In genomic region chr6:145044606-145045275, GRCh38 we compare ENCODE assay signal across 13 cellular contexts.
A peak's percentile ranks its signal among the peaks of the same experiment; 100 is the strongest.
DNase-seq lines count a peak whose midpoint lies in the region; ATAC-seq, FAIRE-seq and TF ChIP-seq lines count a peak whose summit lies in the region.
"Had no signal": no experiment of that assay in that cellular context is flagged by ENCODE, and none has a peak within 500 bp of the region (broad histone marks: within the 10 kb centered on the region; RNA-seq: fewer than 3 reads in every experiment).

No MANE protein-coding gene starts in this region.

- no peak overlapping the region for H2BK5ac ChIP-seq in H9 (ENCODE audit: insufficient read length, low read length)

- peak overlapping the region; percentile 92 for H2AFZ ChIP-seq in GM23338
- H2AFZ ChIP-seq in astrocyte (ENCODE audit: low read depth, low read length): no peak overlapping the region
- no peak overlapping the region for H2AFZ ChIP-seq in hepatocyte
- no peak overlapping the region for H2AFZ ChIP-seq in H9 (ENCODE audit: low read length)

- peak; percentile 54 for FAIRE-seq in astrocyte (lab: Jason Lieb, UNC)

- H4K91ac ChIP-seq in H9 (ENCODE audit: insufficient read length, low read depth, low read length): no peak overlapping the region

- H3K14ac ChIP-seq in H9 (ENCODE audit: insufficient read depth, low read length): no peak overlapping the region

- peaks cover 7% of the 10 kb centered on the region; the same call in 2 of the 3 replicates for H3K9me3 Mint-ChIP-seq in GM23338
- H3K9me3 Mint-ChIP-seq in astrocyte (ENCODE audit: unreplicated experiment): peaks cover 5% of the 10 kb centered on the region
- peaks cover 5 to 10% of the 10 kb centered on the region in 2 experiments; a peak in 4 of 5 replicates for H3K9me3 Mint-ChIP-seq in H9

- H3K27me3 ChIP-seq in GM23338 (ENCODE audit: insufficient read depth) (no peaks in the 10 kb centered on the region), astrocyte (ENCODE audit: insufficient read depth, low read length) (no peaks in the 10 kb centered on the region), hepatocyte (no peaks in the 10 kb centered on the region), H9 (ENCODE audit: insufficient read depth, low read length) (no peaks in the 10 kb centered on the region)
- H3K27me3 ChIP-seq: esophagus squamous epithelium had no signal

- H3K4me3 ChIP-seq in GM23338 (no peak overlapping the region), astrocyte (ENCODE audit: insufficient read depth, low read depth, low read length) (no peak overlapping the region), hepatocyte (no peak overlapping the region)
- H3K4me3 ChIP-seq: esophagus squamous epithelium had no signal

- H3K27me3 Mint-ChIP-seq in GM23338 (ENCODE audit: insufficient read depth, low read depth, poor library complexity) (peaks cover 2% of the 10 kb centered on the region), astrocyte (ENCODE audit: low read depth, unreplicated experiment) (no peaks in the 10 kb centered on the region), H9 (ENCODE audit: low read depth) (no peaks in the 10 kb centered on the region)

- H3K4ac ChIP-seq in H9 (ENCODE audit: low read depth, low read length): no peak overlapping the region

- H3K9me2 ChIP-seq in GM23338 (ENCODE audit: insufficient read depth) (no peaks in the 10 kb centered on the region), hepatocyte (replicated peaks; ENCODE audit: insufficient read depth) (no peaks in the 10 kb centered on the region)

- no peaks in the 10 kb centered on the region for H3F3A ChIP-seq in GM23338 (replicated peaks; ENCODE audit: low read depth)

- peaks cover 14% of the 10 kb centered on the region for H3K4me1 ChIP-seq in GM23338 (ENCODE audit: insufficient read depth)
- no peaks in the 10 kb centered on the region for H3K4me1 ChIP-seq in astrocyte (ENCODE audit: insufficient read depth, low read length)
- peaks cover 11% of the 10 kb centered on the region for H3K4me1 ChIP-seq in hepatocyte (ENCODE audit: insufficient read depth)
- peaks cover 3% of the 10 kb centered on the region; the same call in 1 of the 2 replicates for H3K4me1 ChIP-seq in H9 (ENCODE audit: insufficient read depth, low read length)
- H3K4me1 ChIP-seq: esophagus squamous epithelium had no signal

- H3K27ac Mint-ChIP-seq in GM23338: peak overlapping the region; percentile 31; the same call in 1 of the 2 replicates
- peak overlapping the region; percentile 37 for H3K27ac Mint-ChIP-seq in astrocyte (ENCODE audit: unreplicated experiment)
- H3K27ac Mint-ChIP-seq in H9: no peak overlapping the region
- H3K27ac Mint-ChIP-seq: naive B cell had no signal

- H3K4me1 Mint-ChIP-seq in GM23338: peaks cover 20% of the 10 kb centered on the region
- peaks cover 7% of the 10 kb centered on the region for H3K4me1 Mint-ChIP-seq in astrocyte (ENCODE audit: low read depth, unreplicated experiment)
- H3K4me1 Mint-ChIP-seq in H9: peaks cover 18 to 21% of the 10 kb centered on the region in 2 experiments
- H3K4me1 Mint-ChIP-seq: naive B cell had no signal

- ATAC-seq in GM23338 (peak; percentile 38; the same call in 1 of the 3 replicates), GM18519 (IDR thresholded peaks at IDR 0.05; ENCODE audit: low FRiP score, unreplicated experiment) (no peak)

- 19% methylated on average over 3 of the region's 3 CpGs for WGBS in hepatocyte (ENCODE audit: low lambda C conversion rate, missing lambda C conversion rate)
- WGBS in H9 (ENCODE audit: extremely low coverage, insufficient read length, low lambda C conversion rate): no CpG with 5 or more reads among the region's 3 CpGs

- H2AK5ac ChIP-seq in H9 (ENCODE audit: insufficient read length, low read length): no peak overlapping the region

- H3K18ac ChIP-seq in H9 (ENCODE audit: insufficient read length, low read depth, low read length): no peak overlapping the region

- H3K27ac ChIP-seq in GM23338 (ENCODE audit: low read depth) (no peak overlapping the region), astrocyte (ENCODE audit: low read depth, low read length) (no peak overlapping the region), hepatocyte (peak overlapping the region; percentile 39), H9 (ENCODE audit: insufficient read length, low read depth, low read length) (no peak overlapping the region)
- H3K27ac ChIP-seq: esophagus squamous epithelium had no signal

- no peaks in the 10 kb centered on the region for H3K79me1 ChIP-seq in H9 (ENCODE audit: insufficient read depth, low read depth, low read length, poor library complexity, severe bottlenecking)

- H3K4me3 Mint-ChIP-seq in GM23338 (no peak overlapping the region), astrocyte (ENCODE audit: unreplicated experiment) (no peak overlapping the region), H9 (no peak overlapping the region)
- H3K4me3 Mint-ChIP-seq: naive B cell had no signal

- DNase-seq in A172 (ENCODE audit: low spot score): peak; percentile 25
- DNase-seq in GM23338 (ENCODE audit: low spot score): no peak
- peak; percentile 55 for DNase-seq in astrocyte (ENCODE audit: low read depth)
- DNase-seq in hepatocyte (ENCODE audit: low spot score): peak; percentile 45
- DNase-seq in H9: no peak
- no peak for DNase-seq in NCI-H2196 treated with DMSO at 0.1 percent for 48 hours (lab: John Stamatoyannopoulos, UW; ENCODE audit: unreplicated experiment)
- DNase-seq in medulla oblongata (ENCODE audit: extremely low spot score): no peak
- DNase-seq: esophagus squamous epithelium, GOT3, naive B cell, NCI-H510A treated with DMSO at 0.1 percent for 48 hours, T1000 had no signal

- H3K9ac ChIP-seq in astrocyte (ENCODE audit: low read length) (no peak overlapping the region), H9 (ENCODE audit: extremely low read depth, insufficient read length, low read length) (no peak overlapping the region)

- no peak overlapping the region for H3T11ph ChIP-seq in H9 (ENCODE audit: low read length)

- no peak overlapping the region for H2BK20ac ChIP-seq in H9 (ENCODE audit: low read depth, low read length, poor library complexity, severe bottlenecking)

- no peak overlapping the region for H2BK120ac ChIP-seq in H9 (ENCODE audit: low read depth, low read length, poor library complexity, severe bottlenecking)

- H3K23me2 ChIP-seq in H9 (ENCODE audit: insufficient read length, low read depth, low read length, poor library complexity, severe bottlenecking): no peaks in the 10 kb centered on the region

- H3K23ac ChIP-seq in H9 (ENCODE audit: insufficient read length, low read depth, low read length): no peak overlapping the region

- H3K4me2 ChIP-seq in GM23338 (no peak overlapping the region), astrocyte (ENCODE audit: low read length) (peak overlapping the region; percentile 16), hepatocyte (no peak overlapping the region), H9 (ENCODE audit: insufficient read depth, insufficient read length, low read length) (no peak overlapping the region)

- no peak overlapping the region for H4K8ac ChIP-seq in H9 (replicated peaks; ENCODE audit: insufficient read length, low read depth, low read length)

- no peak overlapping the region for H2BK12ac ChIP-seq in H9 (ENCODE audit: insufficient read length, low read depth, low read length)

- H4K5ac ChIP-seq in H9 (ENCODE audit: insufficient read length, low read depth, low read length): no peak overlapping the region

- H3K36me3 ChIP-seq in GM23338 (ENCODE audit: insufficient read depth) (no peaks in the 10 kb centered on the region), astrocyte (ENCODE audit: insufficient read depth, low read length) (no peaks in the 10 kb centered on the region), hepatocyte (replicated peaks; ENCODE audit: insufficient read depth, low read depth) (no peaks in the 10 kb centered on the region)
- H3K36me3 ChIP-seq: esophagus squamous epithelium had no signal

- H4K20me1 ChIP-seq in GM23338 (replicated peaks; ENCODE audit: insufficient read depth) (no peaks in the 10 kb centered on the region), astrocyte (ENCODE audit: insufficient read depth, low read length) (no peaks in the 10 kb centered on the region), hepatocyte (ENCODE audit: insufficient read depth, poor library complexity, severe bottlenecking) (no peaks in the 10 kb centered on the region), H9 (ENCODE audit: control insufficient read depth, insufficient read depth, insufficient read length) (no peaks in the 10 kb centered on the region)

- TF ChIP-seq CTCF in GM23338 (conservative IDR thresholded peaks at IDR 0.05; ENCODE audit: low read depth in 2 of 2): no peak
- TF ChIP-seq CTCF in astrocyte (IDR thresholded peaks at IDR 0.05; ENCODE audit: insufficient read depth, low read depth, low read length): no peak
- TF ChIP-seq CTCF in hepatocyte (IDR thresholded peaks at IDR 0.05; ENCODE audit: poor library complexity): no peak
- no peak for TF ChIP-seq CTCF in H9 (conservative IDR thresholded peaks at IDR 0.05)

- H3K9me3 ChIP-seq in astrocyte (ENCODE audit: insufficient read depth, low read depth, low read length): no peaks in the 10 kb centered on the region
- no peaks in the 10 kb centered on the region for H3K9me3 ChIP-seq in hepatocyte (ENCODE audit: low read depth)
- no peaks in the 10 kb centered on the region for H3K9me3 ChIP-seq in H9 (ENCODE audit: control insufficient read depth, low read depth, low read length)
- H3K9me3 ChIP-seq: esophagus squamous epithelium had no signal

- no peak overlapping the region for H2BK15ac ChIP-seq in H9 (ENCODE audit: low read depth, low read length)

- H3K36me3 Mint-ChIP-seq in GM23338 (ENCODE audit: low read depth): peaks cover 6% of the 10 kb centered on the region; the same call in 2 of the 3 replicates
- no peaks in the 10 kb centered on the region for H3K36me3 Mint-ChIP-seq in astrocyte (ENCODE audit: low read depth, unreplicated experiment)
- H3K36me3 Mint-ChIP-seq in H9 (ENCODE audit: insufficient read depth in 1 of 3, low read depth in 3 of 3): peaks cover 3 to 19% (median 4%) of the 10 kb centered on the region in 3 experiments; a peak in 4 of 7 replicates
- H3K36me3 Mint-ChIP-seq: naive B cell had no signal

- no peaks in the 10 kb centered on the region for H3K79me2 ChIP-seq in GM23338 (replicated peaks; ENCODE audit: insufficient read depth)
- no peaks in the 10 kb centered on the region for H3K79me2 ChIP-seq in astrocyte (ENCODE audit: insufficient read depth, low read length)
- H3K79me2 ChIP-seq in hepatocyte: no peaks in the 10 kb centered on the region
- H3K79me2 ChIP-seq in H9 (ENCODE audit: insufficient read depth, low read length): no peaks in the 10 kb centered on the region

- no peak overlapping the region for H3K56ac ChIP-seq in H9 (ENCODE audit: insufficient read length, low read depth, low read length)

TF ChIP-seq in GM23338, 12 proteins besides CTCF, POLR2A, EP300 and RAD21 (continues in another document):
- TF ChIP-seq POLR2AphosphoS5 (IDR thresholded peaks at IDR 0.05; ENCODE audit: low read depth): no peak
- TF ChIP-seq CREB1 (CRISPR knock-in tag; IDR thresholded peaks at IDR 0.05; ENCODE audit: low read depth): no peak

Comparison
In these comparisons a context has a peak if more than half of its experiments do, and no peak if none do; other contexts are left out.
1. DNase-seq: peak in A172 (single experiment), astrocyte (single experiment) and hepatocyte (single experiment); none in GM23338 (single experiment), H9 (single experiment), NCI-H2196 treated with DMSO at 0.1 percent for 48 hours (single experiment) and medulla oblongata (single experiment).
2. H3K27ac Mint-ChIP-seq: peak in GM23338 (single experiment) and astrocyte (single experiment); none in H9 (0 of 3).